ENCODE assay signal across 8 cellular contexts in the genomic region with DNA sequence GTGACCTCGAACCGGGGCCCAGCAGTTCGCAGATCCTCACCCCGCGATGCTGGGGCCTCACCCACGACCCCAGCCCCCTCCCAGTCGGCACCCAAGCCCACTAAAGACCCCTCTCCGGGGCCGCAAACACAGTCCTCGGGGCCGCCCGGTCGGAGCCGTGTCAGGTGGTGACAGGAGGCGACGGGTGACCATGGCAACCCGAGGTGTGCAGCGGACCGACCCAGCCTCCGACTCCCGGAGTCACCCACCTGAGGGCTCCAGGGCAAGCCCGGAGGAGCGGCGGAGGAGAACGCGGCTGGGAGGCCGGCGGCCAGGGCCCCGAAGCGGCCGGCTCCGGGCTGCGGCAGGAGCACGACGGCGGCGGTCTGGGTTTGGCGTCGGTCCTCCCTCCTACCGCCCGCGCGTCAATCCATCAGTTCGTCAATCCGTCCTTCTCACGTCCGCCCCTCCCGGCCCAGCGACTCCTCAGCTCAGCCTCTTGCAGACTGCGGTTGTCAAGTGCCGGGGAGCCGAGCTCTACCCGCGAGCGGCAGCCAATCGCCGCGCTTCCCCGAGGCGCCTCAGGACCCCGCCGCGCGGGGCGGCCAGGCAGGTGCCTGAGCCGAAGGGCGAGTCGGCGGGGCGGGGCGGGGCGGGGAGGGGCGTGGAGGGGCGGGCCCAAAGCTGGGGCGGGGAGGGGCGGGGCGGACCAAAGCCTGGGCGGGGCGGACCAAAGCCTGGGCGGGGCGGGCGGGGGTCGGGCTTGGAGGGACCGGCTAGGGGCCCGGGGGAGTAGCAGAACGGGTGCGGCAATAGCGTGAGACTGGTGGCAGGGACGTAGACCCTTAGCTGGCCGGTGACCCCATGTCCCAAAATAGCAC. TPM values are rescaled to one million over a fixed set of nuclear protein-coding genes. Genes with fewer than 3 reads are reported as not detected.
DNase-seq lines count a peak whose midpoint lies in the region; ATAC-seq and TF ChIP-seq lines count a peak whose summit lies in the region.

A gene (minus strand): TSS at position 489 of the 860 bp plus-strand sequence. CDS start 18,590 bp downstream, outside the sequence.

- H3K9me3 ChIP-seq in CD4-positive, CD25-positive, alpha-beta regulatory T cell (ENCODE audit: control insufficient read depth in 2 of 2, low read length in 2 of 2) = no peaks in the 10 kb centered on the region
- H3K9me3 ChIP-seq in duodenal mucosa (ENCODE audit: control insufficient read depth in 1 of 2, low read length in 2 of 2) = no peaks in the 10 kb centered on the region

- H3K9ac ChIP-seq in duodenal mucosa (ENCODE audit: low read depth in 1 of 2, low read length in 2 of 2) = peak within 1 kb of the TSS; percentile 83 to 97

- DNase-seq in CD4-positive, CD25-positive, alpha-beta regulatory T cell = peak; percentile 94 to 98 (median 97)
- DNase-seq in NCI-H82 (lab: John Stamatoyannopoulos, UW) = peak; percentile 98
- peak; percentile 97 for DNase-seq in activated CD4-positive, alpha-beta memory T cell treated with anti-CD3 and anti-CD28 coated beads, Interleukin-2, amount 10 ng/mL, durations not matched to agents 7 days and 5 days
- peak; percentile 93 to 99 for DNase-seq in lower leg skin (ENCODE audit: low spot score in 2 of 2)
- DNase-seq in stimulated activated CD4-positive, alpha-beta T cell treated with anti-CD3 and anti-CD28 coated beads, Interleukin-4, amount 100 ng/mL, for 4 hours = peak; percentile 93 to 96

- no peaks in the 10 kb centered on the region for H3K27me3 ChIP-seq in CD4-positive, CD25-positive, alpha-beta regulatory T cell (ENCODE audit: control insufficient read depth, insufficient read depth, low read length)
- H3K27me3 ChIP-seq in duodenal mucosa (ENCODE audit: control insufficient read depth in 1 of 2, insufficient read depth in 2 of 2, low read length in 2 of 2) = no peaks in the 10 kb centered on the region

- H3K4me3 ChIP-seq in CD4-positive, CD25-positive, alpha-beta regulatory T cell (ENCODE audit: low read depth, low read length) = peak within 1 kb of the TSS; percentile 81
- peak within 1 kb of the TSS; percentile 97 for H3K4me3 ChIP-seq in duodenal mucosa (ENCODE audit: low read depth in 1 of 2, low read length in 2 of 2)
- peak within 1 kb of the TSS; percentile 100 for H3K4me3 ChIP-seq in lower leg skin (ENCODE audit: low read depth, poor library complexity, severe bottlenecking)

- H3K4me1 ChIP-seq in CD4-positive, CD25-positive, alpha-beta regulatory T cell (ENCODE audit: control insufficient read depth, insufficient read depth, low read length, poor library complexity, severe bottlenecking) = peaks cover 14% of the 10 kb centered on the region
- peaks cover 4 to 5% of the 10 kb centered on the region in 2 donors for H3K4me1 ChIP-seq in duodenal mucosa (ENCODE audit: control insufficient read depth in 1 of 2, insufficient read depth in 2 of 2, low read length in 2 of 2)

- CTCF ChIA-PET in activated CD4-positive, alpha-beta memory T cell treated with anti-CD3 and anti-CD28 coated beads, Interleukin-2, amount 10 ng/mL, durations not matched to agents 7 days and 5 days (lab: Charles Lee) = interaction anchor here (0.8 to 1.7 kb wide), 7 partner anchors 14 to 452 kb away, joined by 3 to 15 read pairs (median 3); a partner anchor contains a TSS

- peak; percentile 99 for ATAC-seq in CD4-positive, CD25-positive, alpha-beta regulatory T cell (ENCODE audit: low read depth in 2 of 2)
- ATAC-seq in GM19452 (IDR thresholded peaks at IDR 0.05; ENCODE audit: unreplicated experiment) (peak; percentile 96), HG03575 (IDR thresholded peaks at IDR 0.05; ENCODE audit: extremely low read depth, insufficient number of reproducible peaks, low FRiP score, unreplicated experiment) (peak; percentile 82)

- H3K4me1 Mint-ChIP-seq in CD4-positive, CD25-positive, alpha-beta regulatory T cell = peaks cover 7 to 29% (median 12%) of the 10 kb centered on the region in 4 donors
- peaks cover 25% of the 10 kb centered on the region for H3K4me1 Mint-ChIP-seq in activated CD4-positive, alpha-beta memory T cell treated with anti-CD3 and anti-CD28 coated beads, Interleukin-2, amount 10 ng/mL, durations not matched to agents 7 days and 5 days

- intact Hi-C loops in lower leg skin (cut with DNase I; ENCODE audit: low total_unique reads) = loop anchor here (5.0 kb wide), 1 partner anchor 60 kb away; no protein-coding TSS in a partner anchor

- no peaks in the 10 kb centered on the region for H3K36me3 ChIP-seq in CD4-positive, CD25-positive, alpha-beta regulatory T cell (ENCODE audit: control insufficient read depth, insufficient read depth, low read length)
- H3K36me3 ChIP-seq in duodenal mucosa (ENCODE audit: control insufficient read depth in 1 of 2, insufficient read depth in 2 of 2, low read length in 2 of 2) = no peaks in the 10 kb centered on the region

- TF ChIP-seq POLR2A in lower leg skin (IDR thresholded peaks at IDR 0.05) = peak in 1 of 2 donors; percentile 84

- H3K9me3 Mint-ChIP-seq in CD4-positive, CD25-positive, alpha-beta regulatory T cell = peaks cover 0 to 2% (median 0%) of the 10 kb centered on the region in 7 donors
- H3K9me3 Mint-ChIP-seq in activated CD4-positive, alpha-beta memory T cell treated with anti-CD3 and anti-CD28 coated beads, Interleukin-2, amount 10 ng/mL, durations not matched to agents 7 days and 5 days = no peaks in the 10 kb centered on the region

- WGBS in lower leg skin, 2 donors = 0 to 1% methylated on average over 39 to 51 of the region's 90 CpGs

- POLR2A ChIA-PET in activated CD4-positive, alpha-beta memory T cell treated with anti-CD3 and anti-CD28 coated beads, Interleukin-2, amount 10 ng/mL, durations not matched to agents 7 days and 5 days (lab: Charles Lee) = interaction anchor here (0.6 to 2.1 kb wide), 13 partner anchors 14 to 507 kb away, joined by 3 to 16 read pairs (median 4); a partner anchor contains a TSS

- no peak for TF ChIP-seq CTCF in lower leg skin (IDR thresholded peaks at IDR 0.05)

- peak within 1 kb of the TSS; percentile 69 to 92 (median 88) for H3K27ac Mint-ChIP-seq in CD4-positive, CD25-positive, alpha-beta regulatory T cell
- peak within 1 kb of the TSS; percentile 88 for H3K27ac Mint-ChIP-seq in activated CD4-positive, alpha-beta memory T cell treated with anti-CD3 and anti-CD28 coated beads, Interleukin-2, amount 10 ng/mL, durations not matched to agents 7 days and 5 days

- H3K27me3 Mint-ChIP-seq in CD4-positive, CD25-positive, alpha-beta regulatory T cell = no peaks in the 10 kb centered on the region
- peaks cover 3% of the 10 kb centered on the region for H3K27me3 Mint-ChIP-seq in activated CD4-positive, alpha-beta memory T cell treated with anti-CD3 and anti-CD28 coated beads, Interleukin-2, amount 10 ng/mL, durations not matched to agents 7 days and 5 days

- peak within 1 kb of the TSS; percentile 93 to 100 (median 96) for H3K4me3 Mint-ChIP-seq in CD4-positive, CD25-positive, alpha-beta regulatory T cell
- H3K4me3 Mint-ChIP-seq in activated CD4-positive, alpha-beta memory T cell treated with anti-CD3 and anti-CD28 coated beads, Interleukin-2, amount 10 ng/mL, durations not matched to agents 7 days and 5 days = peak within 1 kb of the TSS; percentile 92

- no peaks in the 10 kb centered on the region for H3K36me3 Mint-ChIP-seq in CD4-positive, CD25-positive, alpha-beta regulatory T cell
- no peaks in the 10 kb centered on the region for H3K36me3 Mint-ChIP-seq in activated CD4-positive, alpha-beta memory T cell treated with anti-CD3 and anti-CD28 coated beads, Interleukin-2, amount 10 ng/mL, durations not matched to agents 7 days and 5 days (ENCODE audit: low read depth)

- peak within 1 kb of the TSS; percentile 86 for H3K27ac ChIP-seq in CD4-positive, CD25-positive, alpha-beta regulatory T cell (ENCODE audit: insufficient read depth, low read length, poor library complexity, severe bottlenecking)
- H3K27ac ChIP-seq in duodenal mucosa (ENCODE audit: low read depth, low read length) = peak within 1 kb of the TSS; percentile 73

RNA-seq across cellular contexts. Expression of the gene that starts here (rescaled TPM):
- total RNA-seq in CD4-positive, CD25-positive, alpha-beta regulatory T cell = 15.6 TPM
- polyA plus RNA-seq in CD4-positive, CD25-positive, alpha-beta regulatory T cell = 1 to 10 TPM; 5.3 to 7.1 (median 6.3) TPM
- total RNA-seq in activated CD4-positive, alpha-beta memory T cell treated with anti-CD3 and anti-CD28 coated beads, Interleukin-2, amount 10 ng/mL, durations not matched to agents 7 days and 5 days = 10 to 100 TPM; 10.6 to 10.9 TPM
- total RNA-seq in lower leg skin = 10 to 100 TPM; 44.3 to 75.3 (median 49.0) TPM

Comparison
In these comparisons a context has a peak if more than half of its experiments do, and no peak if none do; other contexts are left out.
1. Peak in every context shown above with its lines: DNase-seq, ATAC-seq, H3K4me3 ChIP-seq and H3K27ac ChIP-seq.